ENCODE assay signal across 8 cellular contexts in genomic region chr14:49693738-49694130, GRCh38. TPM values are rescaled to one million over a fixed set of nuclear protein-coding genes. Genes with fewer than 3 reads are reported as not detected.
A peak's percentile ranks its signal among the peaks of the same experiment; 100 is the strongest.
DNase-seq lines count a peak whose midpoint lies in the region; ATAC-seq, FAIRE-seq and TF ChIP-seq lines count a peak whose summit lies in the region.
"Not testable (repeated sequence)": the region's sequence is repeated elsewhere in the genome, so short reads cannot be mapped to it uniquely, and the experiment has no call there.

No MANE protein-coding gene starts in this region.

- not testable (repeated sequence) for H3K56ac ChIP-seq in IMR-90 (ENCODE audit: extremely low read depth, insufficient read depth, low read length)

- H3K9me1 ChIP-seq in IMR-90 (ENCODE audit: insufficient read depth, low read length) = not testable (repeated sequence)

- not testable (repeated sequence) for ATAC-seq in IMR-90 (ENCODE audit: low read depth); HepG2

- BruUV-seq in IMR-90 (replicated peaks; lab: Mats Ljungman, UMichigan); HepG2 (replicated peaks; lab: Mats Ljungman, UMichigan): not testable (repeated sequence)

- not testable (repeated sequence) for TF ChIP-seq CTCF in CD14-positive monocyte (IDR thresholded peaks at IDR 0.05); IMR-90 (conservative IDR thresholded peaks at IDR 0.05; ENCODE audit: low read depth, low read length); WI38 (IDR thresholded peaks at IDR 0.05; ENCODE audit: low read depth, low read length); astrocyte of the cerebellum (IDR thresholded peaks at IDR 0.05; ENCODE audit: low read depth, low read length, missing control alignments); esophagus muscularis mucosa (IDR thresholded peaks at IDR 0.05); HepG2 (CRISPR knock-in tag; IDR thresholded peaks at IDR 0.05); osteoblast (IDR thresholded peaks at IDR 0.05; ENCODE audit: extremely low read depth, low read depth, low read length)

- H2BK20ac ChIP-seq in IMR-90 (ENCODE audit: low read depth, low read length) = not testable (repeated sequence)

- H2BK5ac ChIP-seq in IMR-90 (ENCODE audit: low read depth, low read length, poor library complexity, severe bottlenecking) = peak overlapping the region; percentile 65

- H3K9ac ChIP-seq in IMR-90 (ENCODE audit: low read depth, low read length) (peak overlapping the region; percentile 69), HepG2 (ENCODE audit: insufficient read depth, low read depth, low read length) (peak overlapping the region; percentile 88; the same call in 1 of the 2 replicates), subcutaneous abdominal adipose tissue (ENCODE audit: low read length in 5 of 5) (peak overlapping the region; percentile 56 to 89 (median 82))

- not testable (repeated sequence) for DNase-seq in CD14-positive monocyte (ENCODE audit: low spot score); IMR-90; astrocyte of the cerebellum (ENCODE audit: low read depth); esophagus muscularis mucosa (ENCODE audit: extremely low spot score); HepG2 (ENCODE audit: low spot score); osteoblast (ENCODE audit: insufficient read length, low spot score, missing footprints)

- H3K23ac ChIP-seq in IMR-90 (ENCODE audit: low read depth, low read length) = peak overlapping the region; percentile 34; the same call in 1 of the 2 replicates

- H2BK120ac ChIP-seq in IMR-90 (ENCODE audit: low read depth, low read length) = not testable (repeated sequence)

- H3K36me3 ChIP-seq in IMR-90 (ENCODE audit: control insufficient read depth, insufficient read depth, low read length); esophagus muscularis mucosa; HepG2 (replicated peaks in 1 of 2; ENCODE audit: control insufficient read depth in 1 of 2, insufficient read depth in 2 of 2, low read length in 2 of 2); osteoblast (ENCODE audit: insufficient read depth, low read length); subcutaneous abdominal adipose tissue (ENCODE audit: control insufficient read depth in 5 of 5, insufficient read depth in 5 of 5, low read length in 5 of 5): not testable (repeated sequence)

- not testable (repeated sequence) for H4K5ac ChIP-seq in IMR-90 (ENCODE audit: low read depth, low read length)

- not testable (repeated sequence) for TF ChIP-seq EP300 in esophagus muscularis mucosa (IDR thresholded peaks at IDR 0.05); HepG2 (IDR thresholded peaks at IDR 0.05; ENCODE audit: low read depth in 2 of 2, low read length in 2 of 2); HepG2 (CRISPR knock-in tag; IDR thresholded peaks at IDR 0.05; ENCODE audit: borderline replicate concordance)

- H3K9me3 ChIP-seq in IMR-90 (ENCODE audit: control insufficient read depth, insufficient read depth, low read length); esophagus muscularis mucosa; HepG2 (ENCODE audit: low read length); osteoblast (ENCODE audit: low read depth, low read length); subcutaneous abdominal adipose tissue (ENCODE audit: control insufficient read depth in 5 of 5, low read length in 5 of 5): not testable (repeated sequence)

- in situ Hi-C loops in IMR-90 (cut with MboI; ENCODE audit: low sequenced_read_pairs) = loop anchor here (5.0 kb wide), 1 partner anchor 74 kb away; the partner anchor contains the start of gene KLHDC2
- in situ Hi-C loops in astrocyte of the cerebellum (cut with HindIII; ENCODE audit: low sequenced_read_pairs) = not testable (repeated sequence)
- in situ Hi-C loops in HepG2 (cut with HindIII; ENCODE audit: extremely low pct_ligation_motif_present, low pct_unique_long_range_greater_than_20kb) = loop anchor here (10.0 kb wide), 1 partner anchor 71 kb away; the partner anchor contains the start of gene KLHDC2

- not testable (repeated sequence) for H2AFZ ChIP-seq in IMR-90 (replicated peaks; ENCODE audit: low read length, poor library complexity); HepG2 (ENCODE audit: low read length)
- peak overlapping the region; percentile 29 for H2AFZ ChIP-seq in osteoblast (ENCODE audit: low read length)

- peak overlapping the region; percentile 10; the same call in 1 of the 2 replicates for H3K4ac ChIP-seq in IMR-90 (ENCODE audit: low read depth, low read length)

- not testable (repeated sequence) for H3K27me3 Mint-ChIP-seq in CD14-positive monocyte (ENCODE audit: low read depth in 3 of 3)

- not testable (repeated sequence) for H2AK5ac ChIP-seq in IMR-90 (ENCODE audit: low read depth, low read length)

- peak overlapping the region; percentile 68 for H3K4me3 ChIP-seq in IMR-90 (ENCODE audit: insufficient read depth, low read depth, low read length)
- H3K4me3 ChIP-seq in WI38 (ENCODE audit: low read depth, low read length) = peak overlapping the region; percentile 64
- H3K4me3 ChIP-seq in astrocyte of the cerebellum (ENCODE audit: low read depth, low read length) = peak overlapping the region; percentile 68
- H3K4me3 ChIP-seq in esophagus muscularis mucosa = peak overlapping the region; percentile 70 to 92 (median 83)
- peak overlapping the region in 2 of 3 experiments; percentile 75 to 88; a peak in 4 of 6 replicates for H3K4me3 ChIP-seq in HepG2 (replicated peaks in 1 of 3; ENCODE audit: insufficient read depth in 1 of 3, low read depth in 2 of 3, low read length in 3 of 3)
- H3K4me3 ChIP-seq in osteoblast (ENCODE audit: insufficient read depth, low read length) = peak overlapping the region; percentile 91
- peak overlapping the region; percentile 79 to 92 (median 84) for H3K4me3 ChIP-seq in subcutaneous abdominal adipose tissue (ENCODE audit: low read depth in 1 of 5, low read length in 5 of 5)

- H3K14ac ChIP-seq in IMR-90 (replicated peaks; ENCODE audit: low read depth, low read length) = peak overlapping the region; percentile 57

- H3K79me2 ChIP-seq in HepG2 (ENCODE audit: insufficient read depth, low read length); osteoblast (ENCODE audit: insufficient read depth, low read length): not testable (repeated sequence)

- POLR2A ChIA-PET in IMR-90 (lab: Charles Lee; ENCODE audit: unreplicated experiment) = not testable (repeated sequence)
- POLR2A ChIA-PET in HepG2 (lab: Yijun Ruan, JAX) = interaction anchor here (0.7 to 4.6 kb wide), 3 partner anchors 60 to 76 kb away, joined by 3 to 64 read pairs (median 3); partner anchors contain the start of gene KLHDC2

- not testable (repeated sequence) for H3K27me3 ChIP-seq in IMR-90 (ENCODE audit: control insufficient read depth, insufficient read depth, low read length); esophagus muscularis mucosa; HepG2 (ENCODE audit: control insufficient read depth in 1 of 2, insufficient read depth in 2 of 2, low read length in 2 of 2); osteoblast (ENCODE audit: insufficient read depth, low read length); subcutaneous abdominal adipose tissue (ENCODE audit: control insufficient read depth in 5 of 5, insufficient read depth in 4 of 5, low read length in 5 of 5)

- not testable (repeated sequence) for TF ChIP-seq RAD21 in IMR-90 (IDR thresholded peaks at IDR 0.05; ENCODE audit: low read length); HepG2 (CRISPR knock-in tag; IDR thresholded peaks at IDR 0.05)

- intact Hi-C loops in CD14-positive monocyte (cut with micrococcal nuclease) (loop anchor here in 1 of 2 donors (2.0 kb wide), 1 partner anchor 61 kb away; no protein-coding TSS in a partner anchor), IMR-90 (cut with micrococcal nuclease) (loop anchor here (1.0 to 5.0 kb wide), 2 partner anchors 61 to 74 kb away; no protein-coding TSS in a partner anchor), esophagus muscularis mucosa (cut with DNase I) (loop anchor here (5.0 kb wide), 2 partner anchors 56 to 74 kb away; partner anchors contain the start of genes DNAAF2 and KLHDC2), HepG2 (cut with micrococcal nuclease; ENCODE audit: unreplicated experiment) (loop anchor here (2.0 to 5.0 kb wide), 3 partner anchors 51 to 159 kb away; partner anchors contain the start of genes KLHDC2 and NEMF)

- peaks cover 8 to 15% of the 10 kb centered on the region in 2 experiments for H3K79me1 ChIP-seq in IMR-90 (ENCODE audit: low read depth in 1 of 2, low read length in 2 of 2)

- peak overlapping the region; percentile 92 to 94 for H3K4me3 Mint-ChIP-seq in CD14-positive monocyte

- H3K9me3 Mint-ChIP-seq in CD14-positive monocyte = not testable (repeated sequence)

- WGBS in IMR-90 (ENCODE audit: extremely low coverage in 2 of 2, insufficient read length in 1 of 2), 2 experiments = 60% methylated on average over 2 of the region's 14 CpGs; no CpG with 5 or more reads in 1 of the 2 experiments
- WGBS in esophagus muscularis mucosa = 20% methylated on average over 13 of the region's 14 CpGs
- WGBS in HepG2 (ENCODE audit: low lambda C conversion rate) = 43% methylated on average over 14 of the region's 14 CpGs

- peaks cover 23% of the 10 kb centered on the region for H3K4me1 Mint-ChIP-seq in CD14-positive monocyte

- not testable (repeated sequence) for H4K91ac ChIP-seq in IMR-90 (ENCODE audit: insufficient read depth, low read depth, low read length)

- not testable (repeated sequence) for H2BK15ac ChIP-seq in IMR-90 (ENCODE audit: low read depth, low read length)

- H3K27ac ChIP-seq in IMR-90 (ENCODE audit: insufficient read depth, low read length) = peak overlapping the region; percentile 79
- peak overlapping the region; percentile 93 to 99 (median 98) for H3K27ac ChIP-seq in esophagus muscularis mucosa (replicated peaks in 1 of 4)
- peak overlapping the region; percentile 77 for H3K27ac ChIP-seq in HepG2 (ENCODE audit: extremely low read length, insufficient read depth, low read length)
- H3K27ac ChIP-seq in osteoblast (ENCODE audit: low read depth, low read length) = peak overlapping the region; percentile 61
- H3K27ac ChIP-seq in subcutaneous abdominal adipose tissue (ENCODE audit: low read depth, low read length) = not testable (repeated sequence)

- not testable (repeated sequence) for H3K18ac ChIP-seq in IMR-90 (ENCODE audit: low read depth, low read length)

- dilution Hi-C loops in IMR-90 (cut with HindIII; ENCODE audit: low sequenced_read_pairs, unreplicated experiment) = not testable (repeated sequence)

- peak overlapping the region; percentile 43 to 88; a peak in 3 of 4 replicates for H4K8ac ChIP-seq in IMR-90 (ENCODE audit: low read depth in 2 of 2, low read length in 2 of 2)

- not testable (repeated sequence) for TF ChIP-seq POLR2A in IMR-90 (IDR thresholded peaks at IDR 0.05; ENCODE audit: low read depth, low read length); esophagus muscularis mucosa (IDR thresholded peaks at IDR 0.05; ENCODE audit: low read depth); HepG2 (IDR thresholded peaks at IDR 0.05; ENCODE audit: insufficient read depth in 1 of 2, low read depth in 2 of 2, low read length in 2 of 2)

- H2AK9ac ChIP-seq in IMR-90 (replicated peaks; ENCODE audit: low read depth, low read length, poor library complexity) = not testable (repeated sequence)

- H3K4me2 ChIP-seq in IMR-90 (ENCODE audit: low read depth, low read length) (peak overlapping the region; percentile 92), HepG2 (ENCODE audit: low read depth, low read length) (peak overlapping the region; percentile 73; the same call in 1 of the 2 replicates), osteoblast (ENCODE audit: insufficient read depth, low read length) (peak overlapping the region; percentile 85)

- not testable (repeated sequence) for H3K4me1 ChIP-seq in IMR-90 (ENCODE audit: control insufficient read depth, insufficient read depth, low read length); osteoblast (ENCODE audit: insufficient read depth, low read length)
- peaks cover 10 to 18% (median 14%) of the 10 kb centered on the region in 4 donors for H3K4me1 ChIP-seq in esophagus muscularis mucosa
- H3K4me1 ChIP-seq in HepG2 (ENCODE audit: insufficient read depth, low read length) = peaks cover 33% of the 10 kb centered on the region
- peaks cover 0 to 20% (median 15%) of the 10 kb centered on the region in 5 donors for H3K4me1 ChIP-seq in subcutaneous abdominal adipose tissue (ENCODE audit: control insufficient read depth in 5 of 5, insufficient read depth in 5 of 5, low read length in 5 of 5)

- peak overlapping the region in 3 of 7 donors; percentile 58 to 81 (median 68) for H3K27ac Mint-ChIP-seq in CD14-positive monocyte

- not testable (repeated sequence) for H4K20me1 ChIP-seq in IMR-90 (ENCODE audit: insufficient read depth, low read length); HepG2 (ENCODE audit: insufficient read depth, low read length); osteoblast (ENCODE audit: insufficient read depth, low read length)

- H3K36me3 Mint-ChIP-seq in CD14-positive monocyte = not testable (repeated sequence)

- CTCF ChIA-PET in IMR-90 (lab: Yijun Ruan, JAX); HepG2 (lab: Yijun Ruan, JAX; ENCODE audit: low intra/inter-chr PET ratio, low total read pairs): not testable (repeated sequence)

- not testable (repeated sequence) for FAIRE-seq in HepG2 (lab: Jason Lieb, UNC)

RNA-seq across cellular contexts. Expression of gene KLHDC1, which starts 0.8 kb away (rescaled TPM):
- polyA plus RNA-seq in CD14-positive monocyte (1 to 10 TPM in 1 of 2 donors, under 1 TPM in 1; 0.92 to 1.6 TPM), IMR-90 (2012; rRNA removed) (0.34 and 0.51 TPM in 2 replicates), HepG2 (2011; rRNA removed) (0.08 TPM in 1 of 2 replicates, not detected in the other)
- total RNA-seq in IMR-90 (2012; rRNA removed) (0.90 and 1.9 TPM in 2 replicates), esophagus muscularis mucosa (1 to 10 TPM; 7.6 to 8.3 (median 8.0) TPM), HepG2 (2016; rRNA removed; fragmentation: Illumina TruSeq; extraction: Trizol) (0.11 TPM in 1 of 2 replicates, not detected in the other), osteoblast (2.9 and 4.7 TPM in 2 replicates)
- 0.32 and 0.44 TPM in 2 replicates for polyA plus RNA-seq in IMR-90 (2012; cell fraction: cytosol; rRNA removed)
- polyA plus RNA-seq in IMR-90 (2012; cell fraction: nucleus; rRNA removed; ENCODE audit: low replicate concordance) = 0.33 and 2.5 TPM in 2 replicates
- 0.61 and 0.62 TPM in 2 replicates for total RNA-seq in HepG2 (2016; cell fraction: cytosol; rRNA removed; fragmentation: Illumina TruSeq; extraction: Trizol; ENCODE audit: low read depth)
- total RNA-seq in HepG2 (2016; cell fraction: insoluble cytoplasmic fraction; rRNA removed; fragmentation: Illumina TruSeq; extraction: Trizol) = 0.15 and 0.31 TPM in 2 replicates
- total RNA-seq in HepG2 (2016; cell fraction: membrane; rRNA removed; fragmentation: Illumina TruSeq; extraction: Trizol) = 0.52 TPM in 1 of 2 replicates, not detected in the other
- not detected in 2 replicates for total RNA-seq in HepG2 (2016; cell fraction: nucleus; rRNA removed; fragmentation: Illumina TruSeq; extraction: Trizol)
- 0.12 TPM in 1 of 2 replicates, not detected in the other for polyA plus RNA-seq in HepG2 (2011; cell fraction: cytosol; rRNA removed)
- polyA plus RNA-seq in HepG2 (2011; cell fraction: nucleus; rRNA removed) = 0.09 TPM in 1 of 2 replicates, not detected in the other
- polyA plus RNA-seq in HepG2 (2012) = 0.16 and 0.19 TPM in 2 replicates
- 0.31 TPM in 1 of 2 replicates, not detected in the other for polyA plus RNA-seq in HepG2 (2016; cell fraction: cytosol; fragmentation: Illumina TruSeq; extraction: Trizol; ENCODE audit: low read depth)
- polyA plus RNA-seq in HepG2 (2016; cell fraction: insoluble cytoplasmic fraction; fragmentation: Illumina TruSeq; extraction: Trizol; ENCODE audit: low read depth) = not detected in 2 replicates
- not detected in 2 replicates for polyA plus RNA-seq in HepG2 (2016; cell fraction: membrane; fragmentation: Illumina TruSeq; extraction: Trizol; ENCODE audit: low read depth)
- not detected in 2 replicates for polyA plus RNA-seq in HepG2 (2016; cell fraction: nucleus; fragmentation: Illumina TruSeq; extraction: Trizol; ENCODE audit: insufficient read depth, low read depth)
- polyA minus RNA-seq in HepG2 (2011; rRNA and poly(A)+ RNA removed; ENCODE audit: low replicate concordance) = not detected in 2 replicates
- not detected in 2 replicates for polyA minus RNA-seq in HepG2 (2011; cell fraction: cytosol; rRNA and poly(A)+ RNA removed)
- polyA minus RNA-seq in HepG2 (2011; cell fraction: nucleus; rRNA and poly(A)+ RNA removed) = 0.52 TPM in 1 of 2 replicates, not detected in the other

RNA-seq across cellular contexts. Expression of gene POLE2, which starts 5.7 kb away (rescaled TPM):
- under 1 TPM; 0.18 to 0.57 TPM for polyA plus RNA-seq in CD14-positive monocyte
- total RNA-seq in IMR-90 (2012; rRNA removed) = 12.2 and 18.1 TPM in 2 replicates
- polyA plus RNA-seq in IMR-90 (2012; rRNA removed) = 10.3 and 12.3 TPM in 2 replicates
- polyA plus RNA-seq in IMR-90 (2012; cell fraction: cytosol; rRNA removed) = 1.7 and 5.1 TPM in 2 replicates
- 1.8 and 8.9 TPM in 2 replicates for polyA plus RNA-seq in IMR-90 (2012; cell fraction: nucleus; rRNA removed; ENCODE audit: low replicate concordance)
- total RNA-seq in esophagus muscularis mucosa = under 1 TPM in 3 of 4 donors, not detected in 1; 0.39 to 0.83 (median 0.46) TPM
- total RNA-seq in HepG2 (2016; rRNA removed; fragmentation: Illumina TruSeq; extraction: Trizol) = 37.0 and 41.3 TPM in 2 replicates
- 31.1 and 31.4 TPM in 2 replicates for total RNA-seq in HepG2 (2016; cell fraction: cytosol; rRNA removed; fragmentation: Illumina TruSeq; extraction: Trizol; ENCODE audit: low read depth)
- total RNA-seq in HepG2 (2016; cell fraction: insoluble cytoplasmic fraction; rRNA removed; fragmentation: Illumina TruSeq; extraction: Trizol) = 40.2 and 40.4 TPM in 2 replicates
- 17.9 and 20.6 TPM in 2 replicates for total RNA-seq in HepG2 (2016; cell fraction: membrane; rRNA removed; fragmentation: Illumina TruSeq; extraction: Trizol)
- total RNA-seq in HepG2 (2016; cell fraction: nucleus; rRNA removed; fragmentation: Illumina TruSeq; extraction: Trizol) = 36.9 and 37.3 TPM in 2 replicates
- 9.7 and 16.6 TPM in 2 replicates for polyA plus RNA-seq in HepG2 (2011; rRNA removed)
- 5.1 and 5.5 TPM in 2 replicates for polyA plus RNA-seq in HepG2 (2011; cell fraction: cytosol; rRNA removed)
- 15.5 and 19.0 TPM in 2 replicates for polyA plus RNA-seq in HepG2 (2011; cell fraction: nucleus; rRNA removed)
- polyA plus RNA-seq in HepG2 (2012) = 2.3 and 8.2 TPM in 2 replicates
- 5.4 and 6.7 TPM in 2 replicates for polyA plus RNA-seq in HepG2 (2016; cell fraction: cytosol; fragmentation: Illumina TruSeq; extraction: Trizol; ENCODE audit: low read depth)
- 33.0 and 34.7 TPM in 2 replicates for polyA plus RNA-seq in HepG2 (2016; cell fraction: insoluble cytoplasmic fraction; fragmentation: Illumina TruSeq; extraction: Trizol; ENCODE audit: low read depth)
- polyA plus RNA-seq in HepG2 (2016; cell fraction: membrane; fragmentation: Illumina TruSeq; extraction: Trizol; ENCODE audit: low read depth) = 10.3 and 12.0 TPM in 2 replicates
- 38.0 and 42.8 TPM in 2 replicates for polyA plus RNA-seq in HepG2 (2016; cell fraction: nucleus; fragmentation: Illumina TruSeq; extraction: Trizol; ENCODE audit: insufficient read depth, low read depth)
- polyA minus RNA-seq in HepG2 (2011; rRNA and poly(A)+ RNA removed; ENCODE audit: low replicate concordance) = 11.9 and 26.9 TPM in 2 replicates
- polyA minus RNA-seq in HepG2 (2011; cell fraction: cytosol; rRNA and poly(A)+ RNA removed) = 2.1 and 2.3 TPM in 2 replicates
- polyA minus RNA-seq in HepG2 (2011; cell fraction: nucleus; rRNA and poly(A)+ RNA removed) = 12.2 and 24.7 TPM in 2 replicates
- 4.4 and 6.2 TPM in 2 replicates for total RNA-seq in osteoblast

RNA-seq across cellular contexts. Expression of gene DNAAF2, which starts 58.7 kb away (rescaled TPM):
- polyA plus RNA-seq in CD14-positive monocyte (1 to 10 TPM; 6.8 to 6.9 TPM), IMR-90 (2012; rRNA removed) (4.7 and 4.9 TPM in 2 replicates), HepG2 (2011; rRNA removed) (6.1 TPM in 2 replicates)
- total RNA-seq in IMR-90 (2012; rRNA removed) (4.1 and 7.5 TPM in 2 replicates), esophagus muscularis mucosa (1 to 10 TPM; 6.5 to 8.8 (median 7.6) TPM), HepG2 (2016; rRNA removed; fragmentation: Illumina TruSeq; extraction: Trizol) (13.6 and 17.9 TPM in 2 replicates), osteoblast (9.8 and 10.0 TPM in 2 replicates)
- polyA plus RNA-seq in IMR-90 (2012; cell fraction: cytosol; rRNA removed) = 5.0 and 5.1 TPM in 2 replicates
- 2.1 and 3.5 TPM in 2 replicates for polyA plus RNA-seq in IMR-90 (2012; cell fraction: nucleus; rRNA removed; ENCODE audit: low replicate concordance)
- 4.8 and 5.7 TPM in 2 replicates for total RNA-seq in HepG2 (2016; cell fraction: cytosol; rRNA removed; fragmentation: Illumina TruSeq; extraction: Trizol; ENCODE audit: low read depth)
- total RNA-seq in HepG2 (2016; cell fraction: insoluble cytoplasmic fraction; rRNA removed; fragmentation: Illumina TruSeq; extraction: Trizol) = 14.5 and 17.7 TPM in 2 replicates
- total RNA-seq in HepG2 (2016; cell fraction: membrane; rRNA removed; fragmentation: Illumina TruSeq; extraction: Trizol) = 10.8 and 12.3 TPM in 2 replicates
- total RNA-seq in HepG2 (2016; cell fraction: nucleus; rRNA removed; fragmentation: Illumina TruSeq; extraction: Trizol) = 7.0 and 8.3 TPM in 2 replicates
- 4.9 and 5.2 TPM in 2 replicates for polyA plus RNA-seq in HepG2 (2011; cell fraction: cytosol; rRNA removed)
- 2.5 and 2.7 TPM in 2 replicates for polyA plus RNA-seq in HepG2 (2011; cell fraction: nucleus; rRNA removed)
- polyA plus RNA-seq in HepG2 (2012) = 7.4 and 8.1 TPM in 2 replicates
- polyA plus RNA-seq in HepG2 (2016; cell fraction: cytosol; fragmentation: Illumina TruSeq; extraction: Trizol; ENCODE audit: low read depth) = 3.3 and 4.7 TPM in 2 replicates
- 17.1 and 19.1 TPM in 2 replicates for polyA plus RNA-seq in HepG2 (2016; cell fraction: insoluble cytoplasmic fraction; fragmentation: Illumina TruSeq; extraction: Trizol; ENCODE audit: low read depth)
- 7.1 and 7.4 TPM in 2 replicates for polyA plus RNA-seq in HepG2 (2016; cell fraction: membrane; fragmentation: Illumina TruSeq; extraction: Trizol; ENCODE audit: low read depth)
- polyA plus RNA-seq in HepG2 (2016; cell fraction: nucleus; fragmentation: Illumina TruSeq; extraction: Trizol; ENCODE audit: insufficient read depth, low read depth) = 9.5 and 10.7 TPM in 2 replicates
- 2.7 and 3.1 TPM in 2 replicates for polyA minus RNA-seq in HepG2 (2011; rRNA and poly(A)+ RNA removed; ENCODE audit: low replicate concordance)
- 3.6 and 4.2 TPM in 2 replicates for polyA minus RNA-seq in HepG2 (2011; cell fraction: cytosol; rRNA and poly(A)+ RNA removed)
- polyA minus RNA-seq in HepG2 (2011; cell fraction: nucleus; rRNA and poly(A)+ RNA removed) = 3.1 and 4.5 TPM in 2 replicates
